In the genomic region with DNA sequence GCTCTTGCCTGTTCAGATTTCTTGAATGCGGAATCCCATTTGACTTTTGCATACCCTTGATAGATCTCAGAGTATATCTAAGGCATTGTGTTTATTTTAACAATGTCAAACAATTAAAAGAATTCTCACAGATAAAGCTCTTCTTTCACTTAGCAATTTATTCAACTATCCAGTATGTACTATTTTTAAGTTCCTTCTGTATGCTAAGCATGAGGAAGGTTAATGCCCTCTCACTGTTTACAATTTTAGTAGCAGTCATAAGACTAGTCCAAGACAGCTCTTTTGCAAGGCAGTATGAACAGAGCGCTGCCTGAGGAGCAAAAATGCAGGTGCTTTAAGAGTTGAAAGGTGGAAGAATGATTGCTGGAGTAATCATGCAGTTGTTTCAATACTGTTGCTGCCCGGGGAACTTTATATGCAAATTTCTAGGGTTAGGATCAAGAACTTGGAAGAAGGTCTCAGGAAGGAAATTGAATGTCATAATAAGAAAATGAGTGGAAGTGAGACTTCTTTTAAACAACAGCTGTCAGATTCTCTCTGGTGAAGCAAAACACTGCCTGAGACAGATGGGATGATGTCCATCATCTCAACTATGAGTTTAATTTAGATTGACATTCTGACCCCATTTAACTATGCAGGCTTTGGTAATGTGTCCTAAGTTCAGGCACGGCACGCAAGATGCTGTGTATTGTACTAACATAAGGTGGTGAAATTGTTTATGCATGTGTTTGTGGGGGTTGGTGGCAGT, we compare ENCODE assay signal across 18 cellular contexts.
DNase-seq lines count a peak whose midpoint lies in the region; ATAC-seq, FAIRE-seq and TF ChIP-seq lines count a peak whose summit lies in the region.
"Had no signal": no experiment of that assay in that cellular context is flagged by ENCODE, and none has a peak within 500 bp of the region (broad histone marks: within the 10 kb centered on the region; RNA-seq: fewer than 3 reads in every experiment).

No MANE protein-coding gene starts in this region.

- TF ChIP-seq CTCF in IMR-90 (conservative IDR thresholded peaks at IDR 0.05; ENCODE audit: low read depth, low read length) (no peak), bronchial epithelial cell (IDR thresholded peaks at IDR 0.05; ENCODE audit: insufficient read depth, low read length, severe bottlenecking) (no peak)

- no peaks in the 10 kb centered on the region for H4K20me1 ChIP-seq in BLaER1
- H4K20me1 ChIP-seq in IMR-90 (ENCODE audit: insufficient read depth, low read length) = no peaks in the 10 kb centered on the region

- in situ Hi-C loops in IMR-90 (cut with MboI; ENCODE audit: low sequenced_read_pairs) = no loop called here

- FAIRE-seq in bronchial epithelial cell (lab: Jason Lieb, UNC) = peak; percentile 13

- H3K23ac ChIP-seq in IMR-90 (ENCODE audit: low read depth, low read length) (no peak overlapping the region), mesenchymal stem cell (ENCODE audit: low read length in 2 of 2) (no peak overlapping the region)

- H4K91ac ChIP-seq in IMR-90 (ENCODE audit: insufficient read depth, low read depth, low read length) (0 out of 2 replicates have a peak overlapping the region, but pooled peaks have one; percentile 11), mesenchymal stem cell (ENCODE audit: low read length) (no peak overlapping the region)

- peak overlapping the region; percentile 81 for H2BK20ac ChIP-seq in IMR-90 (ENCODE audit: low read depth, low read length)

- no peak for TF ChIP-seq POLR2A in IMR-90 (IDR thresholded peaks at IDR 0.05; ENCODE audit: low read depth, low read length)

- H4K8ac ChIP-seq in IMR-90 (ENCODE audit: low read depth in 2 of 2, low read length in 2 of 2) (no peak overlapping the region; a peak in 2 of 4 replicates), mesenchymal stem cell (ENCODE audit: low read length) (no peak overlapping the region)

- no peaks in the 10 kb centered on the region for H3K9me3 Mint-ChIP-seq in naive thymus-derived CD4-positive, alpha-beta T cell
- H3K9me3 Mint-ChIP-seq in CD8-positive, alpha-beta memory T cell = no peaks in the 10 kb centered on the region
- H3K9me3 Mint-ChIP-seq: H9, IgD-negative memory B cell had no signal

- no peak overlapping the region for H2BK12ac ChIP-seq in mesenchymal stem cell (ENCODE audit: low read length in 2 of 2)

- intact Hi-C loops in IMR-90 (cut with micrococcal nuclease) (loop anchor here (10.0 kb wide), 1 partner anchor 577 kb away; no protein-coding TSS in a partner anchor), cardiac septum (cut with DNase I) (no loop called here)
- intact Hi-C loops in naive thymus-derived CD4-positive, alpha-beta T cell (cut with micrococcal nuclease) = no loop called here

- peaks cover 0 to 14% (median 0%) of the 10 kb centered on the region in 5 donors for H3K27me3 Mint-ChIP-seq in naive thymus-derived CD4-positive, alpha-beta T cell
- H3K27me3 Mint-ChIP-seq in CD8-positive, alpha-beta memory T cell = peaks cover 0 to 3% of the 10 kb centered on the region in 2 donors

- H3K9ac ChIP-seq in BLaER1 (no peak overlapping the region), IMR-90 (ENCODE audit: low read depth, low read length) (no peak overlapping the region), mesenchymal stem cell (ENCODE audit: low read length) (no peak overlapping the region)

- peak; percentile 58 for DNase-seq in IMR-90
- no peak for DNase-seq in bronchial epithelial cell (ENCODE audit: low read depth)
- DNase-seq in mesenchymal stem cell = peak; percentile 25
- DNase-seq in cardiac septum (ENCODE audit: low spot score) = no peak
- DNase-seq in naive thymus-derived CD4-positive, alpha-beta T cell = no peak
- DNase-seq in CD8-positive, alpha-beta memory T cell = no peak
- DNase-seq: Calu3, EL, H9, NCI-H1436, NCI-H2081 treated with DMSO at 0.1 percent for 48 hours, NCI-H526, SHP77 had no signal

- H3K4me3 ChIP-seq in BLaER1 = no peak overlapping the region
- no peak overlapping the region for H3K4me3 ChIP-seq in IMR-90 (ENCODE audit: insufficient read depth, low read depth, low read length)
- H3K4me3 ChIP-seq in bronchial epithelial cell (ENCODE audit: low read depth, low read length) = no peak overlapping the region
- H3K4me3 ChIP-seq in mesenchymal stem cell (ENCODE audit: insufficient read depth in 1 of 2, low read depth in 1 of 2, low read length in 2 of 2) = no peak overlapping the region
- no peak overlapping the region for H3K4me3 ChIP-seq in naive thymus-derived CD4-positive, alpha-beta T cell (ENCODE audit: low read length)
- H3K4me3 ChIP-seq in CD8-positive, alpha-beta memory T cell (ENCODE audit: low read length) = no peak overlapping the region

- H3K4me2 ChIP-seq in BLaER1 = peak overlapping the region; percentile 73
- H3K4me2 ChIP-seq in IMR-90 (ENCODE audit: low read depth, low read length) = no peak overlapping the region
- H3K4me2 ChIP-seq in mesenchymal stem cell (ENCODE audit: low read length, poor library complexity, severe bottlenecking) = no peak overlapping the region

- no peak overlapping the region for H3K56ac ChIP-seq in IMR-90 (ENCODE audit: extremely low read depth, insufficient read depth, low read length)

- H2BK120ac ChIP-seq in IMR-90 (ENCODE audit: low read depth, low read length) (peak overlapping the region; percentile 39), mesenchymal stem cell (ENCODE audit: low read depth, low read length) (no peak overlapping the region)

- peak overlapping the region; percentile 36 for H2BK5ac ChIP-seq in IMR-90 (ENCODE audit: low read depth, low read length, poor library complexity, severe bottlenecking)
- no peak overlapping the region for H2BK5ac ChIP-seq in mesenchymal stem cell (ENCODE audit: low read depth, low read length, poor library complexity, severe bottlenecking)

- peaks cover 3% of the 10 kb centered on the region; the same call in 1 of the 2 replicates for H3K9me1 ChIP-seq in IMR-90 (ENCODE audit: insufficient read depth, low read length)

- H2AK9ac ChIP-seq in IMR-90 (replicated peaks; ENCODE audit: low read depth, low read length, poor library complexity) = no peak overlapping the region

- H4K5ac ChIP-seq in IMR-90 (ENCODE audit: low read depth, low read length) = peak overlapping the region; percentile 48; the same call in 1 of the 2 replicates

- H3K18ac ChIP-seq in IMR-90 (ENCODE audit: low read depth, low read length) = peak overlapping the region; percentile 50; the same call in 1 of the 2 replicates
- H3K18ac ChIP-seq in mesenchymal stem cell (ENCODE audit: low read depth in 1 of 2, low read length in 2 of 2) = peak overlapping the region; percentile 28 to 53

- dilution Hi-C loops in IMR-90 (cut with HindIII; ENCODE audit: low sequenced_read_pairs, unreplicated experiment) = no loop called here

- 40% methylated on average over 2 of the region's 5 CpGs; no CpG with 5 or more reads in 1 of the 2 experiments for WGBS in IMR-90 (ENCODE audit: extremely low coverage in 2 of 2, insufficient read length in 1 of 2), 2 experiments
- 92% methylated on average over 4 of the region's 5 CpGs for WGBS in mesenchymal stem cell

- H2AK5ac ChIP-seq in IMR-90 (ENCODE audit: low read depth, low read length) (peak overlapping the region; percentile 66; the same call in 1 of the 2 replicates), mesenchymal stem cell (ENCODE audit: low read length, severe bottlenecking) (no peak overlapping the region)

- no TSS peak for BruUV-seq in IMR-90 (replicated peaks; lab: Mats Ljungman, UMichigan)

- no peak overlapping the region for H3K27ac Mint-ChIP-seq in naive thymus-derived CD4-positive, alpha-beta T cell
- H3K27ac Mint-ChIP-seq in CD8-positive, alpha-beta memory T cell = no peak overlapping the region
- H3K27ac Mint-ChIP-seq: CD14-positive monocyte, H9, IgD-negative memory B cell had no signal

- H3K4me1 ChIP-seq in BLaER1 (peaks cover 19% of the 10 kb centered on the region), IMR-90 (ENCODE audit: control insufficient read depth, insufficient read depth, low read length) (peaks cover 3% of the 10 kb centered on the region; the same call in 1 of the 2 replicates), mesenchymal stem cell (ENCODE audit: control insufficient read depth, insufficient read depth, low read depth, low read length) (no peaks in the 10 kb centered on the region)
- no peaks in the 10 kb centered on the region for H3K4me1 ChIP-seq in naive thymus-derived CD4-positive, alpha-beta T cell (ENCODE audit: control insufficient read depth in 2 of 2, insufficient read depth in 2 of 2, low read length in 2 of 2)
- H3K4me1 ChIP-seq in CD8-positive, alpha-beta memory T cell (ENCODE audit: insufficient read depth, low read length) = no peaks in the 10 kb centered on the region

- ATAC-seq in IMR-90 (ENCODE audit: low read depth) (peak; percentile 77), SK-N-SH treated with all-trans-retinoic acid at 6 μM for 48 hours (no peak)
- ATAC-seq in naive thymus-derived CD4-positive, alpha-beta T cell = no peak
- ATAC-seq: Panc1 had no signal

- H3K27me3 ChIP-seq in BLaER1 = no peaks in the 10 kb centered on the region
- no peaks in the 10 kb centered on the region for H3K27me3 ChIP-seq in IMR-90 (ENCODE audit: control insufficient read depth, insufficient read depth, low read length)
- no peaks in the 10 kb centered on the region for H3K27me3 ChIP-seq in bronchial epithelial cell (ENCODE audit: control insufficient read depth, insufficient read depth, low read length)
- H3K27me3 ChIP-seq in mesenchymal stem cell (ENCODE audit: control insufficient read depth in 1 of 2, insufficient read depth in 1 of 2, low read length in 2 of 2) = no peaks in the 10 kb centered on the region
- no peaks in the 10 kb centered on the region for H3K27me3 ChIP-seq in naive thymus-derived CD4-positive, alpha-beta T cell (ENCODE audit: control insufficient read depth in 2 of 2, insufficient read depth in 2 of 2, low read length in 2 of 2)
- H3K27me3 ChIP-seq in CD8-positive, alpha-beta memory T cell (ENCODE audit: insufficient read depth, low read length, poor library complexity, severe bottlenecking) = no peaks in the 10 kb centered on the region

- peak overlapping the region; percentile 53; the same call in 1 of the 3 replicates for H2BK15ac ChIP-seq in IMR-90 (ENCODE audit: low read depth, low read length)
- no peak overlapping the region for H2BK15ac ChIP-seq in mesenchymal stem cell (ENCODE audit: low read depth, poor library complexity, severe bottlenecking)

- TF ChIP-seq RAD21 in IMR-90 (IDR thresholded peaks at IDR 0.05; ENCODE audit: low read length) = no peak

- no peak overlapping the region for H3K4me3 Mint-ChIP-seq in naive thymus-derived CD4-positive, alpha-beta T cell
- no peak overlapping the region for H3K4me3 Mint-ChIP-seq in CD8-positive, alpha-beta memory T cell
- H3K4me3 Mint-ChIP-seq: CD14-positive monocyte, H9, IgD-negative memory B cell had no signal

- H3K14ac ChIP-seq in IMR-90 (replicated peaks; ENCODE audit: low read depth, low read length) = peak overlapping the region; percentile 68; the same call in 1 of the 2 replicates
- no peak overlapping the region for H3K14ac ChIP-seq in mesenchymal stem cell (ENCODE audit: low read length in 2 of 2)

- H3K9me3 ChIP-seq in BLaER1 (peaks cover 14% of the 10 kb centered on the region), IMR-90 (ENCODE audit: control insufficient read depth, insufficient read depth, low read length) (0 out of 2 replicates have a peak, but pooled peaks cover 2% of the 10 kb centered on the region), mesenchymal stem cell (ENCODE audit: control insufficient read depth, low read length) (no peaks in the 10 kb centered on the region)
- H3K9me3 ChIP-seq in naive thymus-derived CD4-positive, alpha-beta T cell (ENCODE audit: control insufficient read depth in 2 of 3, low read length in 3 of 3) = no peaks in the 10 kb centered on the region
- H3K9me3 ChIP-seq in CD8-positive, alpha-beta memory T cell (ENCODE audit: low read length) = no peaks in the 10 kb centered on the region

- H3K4ac ChIP-seq in IMR-90 (ENCODE audit: low read depth, low read length) (peak overlapping the region; percentile 23; the same call in 1 of the 2 replicates), mesenchymal stem cell (ENCODE audit: low read depth in 1 of 2, low read length in 2 of 2) (no peak overlapping the region)

- H3K36me3 ChIP-seq in BLaER1 (no peaks in the 10 kb centered on the region), IMR-90 (ENCODE audit: control insufficient read depth, insufficient read depth, low read length) (no peaks in the 10 kb centered on the region), bronchial epithelial cell (ENCODE audit: control insufficient read depth, insufficient read depth, low read length) (no peaks in the 10 kb centered on the region), mesenchymal stem cell (ENCODE audit: control insufficient read depth in 1 of 2, insufficient read depth in 2 of 2, low read depth in 1 of 2, low read length in 2 of 2) (no peaks in the 10 kb centered on the region)
- H3K36me3 ChIP-seq in naive thymus-derived CD4-positive, alpha-beta T cell (ENCODE audit: control insufficient read depth in 2 of 3, insufficient read depth in 3 of 3, low read length in 3 of 3) = no peaks in the 10 kb centered on the region
- no peaks in the 10 kb centered on the region for H3K36me3 ChIP-seq in CD8-positive, alpha-beta memory T cell (ENCODE audit: insufficient read depth, low read length)

- H3K27ac ChIP-seq in BLaER1 = peak overlapping the region; percentile 66
- H3K27ac ChIP-seq in IMR-90 (ENCODE audit: insufficient read depth, low read length) = no peak overlapping the region
- no peak overlapping the region for H3K27ac ChIP-seq in mesenchymal stem cell (ENCODE audit: low read length, poor library complexity, severe bottlenecking)
- no peak overlapping the region for H3K27ac ChIP-seq in naive thymus-derived CD4-positive, alpha-beta T cell (ENCODE audit: low read depth, low read length)
- H3K27ac ChIP-seq in CD8-positive, alpha-beta memory T cell (ENCODE audit: low read depth, low read length) = no peak overlapping the region

- CTCF ChIA-PET in IMR-90 (lab: Yijun Ruan, JAX) = interaction anchor here (1.9 kb wide), 1 partner anchor 8 kb away, joined by 5 read pairs; no protein-coding TSS in a partner anchor
- CTCF ChIA-PET in naive thymus-derived CD4-positive, alpha-beta T cell (lab: Charles Lee) = no interaction called here
- CTCF ChIA-PET in CD8-positive, alpha-beta memory T cell (lab: Charles Lee) = no interaction called here

- H3K36me3 Mint-ChIP-seq in naive thymus-derived CD4-positive, alpha-beta T cell = no peaks in the 10 kb centered on the region
- no peaks in the 10 kb centered on the region for H3K36me3 Mint-ChIP-seq in CD8-positive, alpha-beta memory T cell
- H3K36me3 Mint-ChIP-seq: CD14-positive monocyte, IgD-negative memory B cell had no signal

- H3K4me1 Mint-ChIP-seq in naive thymus-derived CD4-positive, alpha-beta T cell = no peaks in the 10 kb centered on the region
- H3K4me1 Mint-ChIP-seq in CD8-positive, alpha-beta memory T cell = no peaks in the 10 kb centered on the region
- H3K4me1 Mint-ChIP-seq: CD14-positive monocyte, H9 had no signal

- POLR2A ChIA-PET in IMR-90 (lab: Charles Lee; ENCODE audit: unreplicated experiment) = no interaction called here
- POLR2A ChIA-PET in naive thymus-derived CD4-positive, alpha-beta T cell (lab: Charles Lee) = no interaction called here
- POLR2A ChIA-PET in CD8-positive, alpha-beta memory T cell (lab: Charles Lee) = no interaction called here

- H2AFZ ChIP-seq in IMR-90 (replicated peaks; ENCODE audit: low read length, poor library complexity) (no peak overlapping the region), mesenchymal stem cell (ENCODE audit: low read depth, low read length) (no peak overlapping the region)

- H3K79me1 ChIP-seq in IMR-90 (ENCODE audit: low read depth in 1 of 2, low read length in 2 of 2) (no peaks in the 10 kb centered on the region), mesenchymal stem cell (replicated peaks; ENCODE audit: low read length, poor library complexity, severe bottlenecking) (no peaks in the 10 kb centered on the region)

Comparison
In these comparisons a context has a peak if more than half of its experiments do, and no peak if none do; other contexts are left out.
1. DNase-seq: peak in IMR-90 (single experiment) and mesenchymal stem cell (single experiment); none in bronchial epithelial cell (single experiment), cardiac septum (single experiment), naive thymus-derived CD4-positive, alpha-beta T cell (0 of 9) and CD8-positive, alpha-beta memory T cell (0 of 5).